8 cellular contexts compared by ENCODE assay signal in genomic region chr11:130827697-130828377, GRCh38.
DNase-seq lines count a peak whose midpoint lies in the region; ATAC-seq and TF ChIP-seq lines count a peak whose summit lies in the region.

No MANE protein-coding gene starts in this region.

- TF ChIP-seq CTCF in AG09309 (IDR thresholded peaks at IDR 0.05; ENCODE audit: control insufficient read depth, insufficient read depth, low read depth, low read length, missing control alignments) (peak; percentile 86), epithelial cell of proximal tubule (conservative IDR thresholded peaks at IDR 0.05; ENCODE audit: low read depth, low read length) (peak; percentile 89), nephron (IDR thresholded peaks at IDR 0.05; ENCODE audit: unreplicated experiment in 3 of 3) (peak; percentile 53 to 68 (median 60))

- H3K4me3 ChIP-seq in AG09309 (ENCODE audit: control insufficient read depth, low read depth, low read length) (no peak overlapping the region), epithelial cell of proximal tubule (ENCODE audit: low read depth, low read length) (no peak overlapping the region)

- no peaks in the 10 kb centered on the region for H3K36me3 Mint-ChIP-seq in nephron (ENCODE audit: low read depth)

- peak overlapping the region in 1 of 3 experiments; percentile 59 for H3K4me3 Mint-ChIP-seq in nephron

- H3K4me1 Mint-ChIP-seq in nephron: no peaks in the 10 kb centered on the region

- no peaks in the 10 kb centered on the region for H3K9me3 Mint-ChIP-seq in nephron

- ATAC-seq in GM19025 (IDR thresholded peaks at IDR 0.05; ENCODE audit: low read depth, unreplicated experiment): peak; percentile 53
- no peak for ATAC-seq in HG03457 (IDR thresholded peaks at IDR 0.05; ENCODE audit: unreplicated experiment)

- no peak overlapping the region for H3K27ac Mint-ChIP-seq in nephron

- in situ Hi-C loops in G401 (cut with HindIII; ENCODE audit: low sequenced_read_pairs): no loop called here

- H3K27me3 Mint-ChIP-seq in nephron (ENCODE audit: low read depth): no peaks in the 10 kb centered on the region

- DNase-seq in AG09309 (ENCODE audit: low read depth) (no peak), RPMI8226 (peak; percentile 42), epithelial cell of proximal tubule (ENCODE audit: low read depth) (no peak), epidermal melanocyte (ENCODE audit: insufficient read length, low spot score) (no peak), G401 (ENCODE audit: low spot score) (no peak)
